ENCODE assay signal across 24 cellular contexts in genomic region chr15:73900129-73900712, GRCh38. TPM values are rescaled to one million over a fixed set of nuclear protein-coding genes. Genes with fewer than 3 reads are reported as not detected.
DNase-seq lines count a peak whose midpoint lies in the region; ATAC-seq and TF ChIP-seq lines count a peak whose summit lies in the region.
"Had no signal": no experiment of that assay in that cellular context is flagged by ENCODE, and none has a peak within 500 bp of the region (broad histone marks: within the 10 kb centered on the region; RNA-seq: fewer than 3 reads in every experiment).

No MANE protein-coding gene starts in this region.

- TF ChIP-seq POLR2A in ovary (IDR thresholded peaks at IDR 0.05): no peak

- CTCF ChIA-PET in RWPE1 (lab: Yijun Ruan, JAX): no interaction called here

- TF ChIP-seq CTCF in RWPE1 (conservative IDR thresholded peaks at IDR 0.05; ENCODE audit: low read depth): no peak
- TF ChIP-seq CTCF in fibroblast of mammary gland (conservative IDR thresholded peaks at IDR 0.05; ENCODE audit: control insufficient read depth, insufficient read depth, low read depth, low read length): no peak
- TF ChIP-seq CTCF in ovary (IDR thresholded peaks at IDR 0.05): no peak

- POLR2A ChIA-PET in RWPE1 (lab: Yijun Ruan, JAX; ENCODE audit: low non-redundant PET): interaction anchor here (0.5 kb wide), 1 partner anchor 1118 kb away, joined by 4 read pairs; no protein-coding TSS in a partner anchor

- TF ChIP-seq EP300 in ovary (IDR thresholded peaks at IDR 0.05): no peak

- peak; percentile 37 for DNase-seq in A172 (ENCODE audit: low spot score)
- peak; percentile 8 for DNase-seq in GM04504 (ENCODE audit: low read depth)
- DNase-seq in RWPE1 (ENCODE audit: low spot score): no peak
- DNase-seq in fibroblast of mammary gland (ENCODE audit: low read depth): peak; percentile 39
- no peak for DNase-seq in ovary
- no peak for DNase-seq in amniotic stem cell (lab: John Stamatoyannopoulos, UW)
- DNase-seq: activated CD4-positive, alpha-beta T cell treated with anti-CD3 and anti-CD28 coated beads, Interleukin-2, amount 50 U/mL, for 48 hours; activated naive CD8-positive, alpha-beta T cell treated with anti-CD3 and anti-CD28 coated beads for 36 hours; activated T-cell treated with anti-CD3 and anti-CD28 coated beads, Interleukin-2, amount 50 U/mL, for 1 hour; CD4-positive, alpha-beta memory T cell; NCI-H2029 treated with DMSO at 0.1 percent for 48 hours; NCI-H526; occipital lobe; PC-9; right lobe of liver; stimulated activated naive CD8-positive, alpha-beta T cell treated with anti-CD3 and anti-CD28 coated beads, Interleukin-15, amount 100 ng/mL, for 72 hours; SW 1271 had no signal

- H3K27me3 ChIP-seq in ovary: no peaks in the 10 kb centered on the region
- H3K27me3 ChIP-seq: right lobe of liver, vagina had no signal

- WGBS in ovary, 3 donors: 75 to 79% (median 77%) methylated on average over 9 of the region's 9 CpGs

- no peaks in the 10 kb centered on the region for H3K4me1 ChIP-seq in ovary (ENCODE audit: insufficient read depth)
- H3K4me1 ChIP-seq: left lung, right lobe of liver, vagina had no signal

- ATAC-seq in HG03565 (IDR thresholded peaks at IDR 0.05; ENCODE audit: unreplicated experiment) (no peak), GM21723 (IDR thresholded peaks at IDR 0.05; ENCODE audit: unreplicated experiment) (no peak)
- ATAC-seq: HepG2; left lung; right lobe of liver; stimulated activated naive CD8-positive, alpha-beta T cell treated with anti-CD3 and anti-CD28 coated beads, Interleukin-15, amount 100 ng/mL, for 72 hours had no signal

- H3K27ac ChIP-seq in RWPE1: peak overlapping the region; percentile 57
- H3K27ac ChIP-seq in ovary: no peak overlapping the region
- H3K27ac ChIP-seq: left lung, PC-9, right lobe of liver, vagina, VCaP had no signal

- H3K36me3 ChIP-seq in ovary: no peaks in the 10 kb centered on the region
- H3K36me3 ChIP-seq: left lung, right lobe of liver, vagina had no signal

- H3K9me3 ChIP-seq in ovary: no peaks in the 10 kb centered on the region
- H3K9me3 ChIP-seq: left lung, right lobe of liver, vagina had no signal

- H3K4me3 ChIP-seq in fibroblast of mammary gland (ENCODE audit: control insufficient read depth, low read depth, low read length) (no peak overlapping the region), ovary (no peak overlapping the region)
- H3K4me3 ChIP-seq: left lung, PC-9, right lobe of liver, vagina had no signal

- intact Hi-C loops in ovary (cut with DNase I): loop anchor here in 2 of 4 donors (10.0 kb wide), 2 partner anchors 195 to 335 kb away; no protein-coding TSS in a partner anchor

RNA-seq across cellular contexts. Expression of gene LOXL1, which starts 26.0 kb away (rescaled TPM):
- 91.0 and 92.8 TPM in 2 replicates for total RNA-seq in A172 (2014; rRNA removed; shearing (Covaris generic))
- 10 to 100 TPM; 10.1 to 33.8 (median 19.9) TPM for total RNA-seq in ovary
- polyA plus RNA-seq in ovary: 10 to 100 TPM; 16.1 to 17.0 TPM

RNA-seq across cellular contexts. Expression of gene TBC1D21, which starts 26.9 kb away (rescaled TPM):
- not detected in 2 replicates for total RNA-seq in A172 (2014; rRNA removed; shearing (Covaris generic))
- total RNA-seq in ovary: not detected
- polyA plus RNA-seq in ovary: not detected
- total RNA-seq: activated naive CD8-positive, alpha-beta T cell treated with anti-CD3 and anti-CD28 coated beads for 36 hours; CD4-positive, alpha-beta memory T cell; frontal cortex; HepG2; left lung; occipital lobe; PC-9; right lobe of liver; vagina had no signal
- polyA plus RNA-seq: CD4-positive, alpha-beta memory T cell; HepG2 had no signal

Comparison
In these comparisons a context has a peak if more than half of its experiments do, and no peak if none do; other contexts are left out.
1. DNase-seq: peak in A172 (single experiment), GM04504 (single experiment) and fibroblast of mammary gland (single experiment); none in RWPE1 (single experiment), ovary (0 of 5) and amniotic stem cell (single experiment).